In genomic region chr11:44878696-44879095, GRCh38 we compare ENCODE assay signal across 26 cellular contexts.
DNase-seq lines count a peak whose midpoint lies in the region; ATAC-seq, FAIRE-seq and TF ChIP-seq lines count a peak whose summit lies in the region.
"Had no signal": no experiment of that assay in that cellular context is flagged by ENCODE, and none has a peak within 500 bp of the region (broad histone marks: within the 10 kb centered on the region; RNA-seq: fewer than 3 reads in every experiment).

No MANE protein-coding gene starts in this region.

- H3K36me3 ChIP-seq in BLaER1 treated with 17β-estradiol and CSF1 and Interleukin-3, amounts not matched to agents 10 nM and 100 nM: no peaks in the 10 kb centered on the region
- H3K36me3 ChIP-seq in H1 (ENCODE audit: control insufficient read depth in 2 of 4, insufficient read depth in 4 of 4, low read length in 3 of 4) (no peaks in the 10 kb centered on the region), osteoblast (ENCODE audit: insufficient read depth, low read length) (no peaks in the 10 kb centered on the region)

- ATAC-seq in GM19351 (IDR thresholded peaks at IDR 0.05; ENCODE audit: unreplicated experiment) (no peak), HG03159 (IDR thresholded peaks at IDR 0.05; ENCODE audit: unreplicated experiment) (no peak)
- ATAC-seq: A549; CD8-positive, alpha-beta T cell had no signal

- H2BK120ac ChIP-seq in H1 (replicated peaks; ENCODE audit: low read depth, low read length): no peak overlapping the region

- TF ChIP-seq EP300 in H1 (IDR thresholded peaks at IDR 0.05; ENCODE audit: borderline replicate concordance in 1 of 2, low read depth in 2 of 2, low read length in 2 of 2): no peak

- H2AFZ ChIP-seq in H1 (ENCODE audit: low read length) (no peak overlapping the region), osteoblast (ENCODE audit: low read length) (no peak overlapping the region)

- no peak overlapping the region for H2BK20ac ChIP-seq in H1 (ENCODE audit: low read length)

- no peak overlapping the region for H3K4me3 ChIP-seq in BLaER1 treated with 17β-estradiol and CSF1 and Interleukin-3, amounts not matched to agents 10 nM and 100 nM
- H3K4me3 ChIP-seq in NB4 (ENCODE audit: low read depth, low read length) (no peak overlapping the region), H1 (ENCODE audit: extremely low read depth in 1 of 4, insufficient read depth in 2 of 4, low read depth in 3 of 4, low read length in 4 of 4) (peak overlapping the region in 1 of 4 experiments; percentile 14; a peak in 1 of 8 replicates), osteoblast (ENCODE audit: insufficient read depth, low read length) (no peak overlapping the region)
- H3K4me3 ChIP-seq: A549 had no signal

- H3K4me1 ChIP-seq in BLaER1 treated with 17β-estradiol and CSF1 and Interleukin-3, amounts not matched to agents 10 nM and 100 nM: peaks cover 0 to 24% (median 15%) of the 10 kb centered on the region in 10 experiments; a peak in 16 of 20 replicates
- peaks cover 8 to 21% (median 11%) of the 10 kb centered on the region in 4 experiments for H3K4me1 ChIP-seq in H1 (replicated peaks in 1 of 4; ENCODE audit: control insufficient read depth in 3 of 4, insufficient read depth in 4 of 4, low read length in 3 of 4)
- H3K4me1 ChIP-seq in osteoblast (ENCODE audit: insufficient read depth, low read length): no peaks in the 10 kb centered on the region

- POLR2A ChIA-PET in H1 (lab: Charles Lee; ENCODE audit: partially characterized antibody): interaction anchor here (1.3 kb wide), 1 partner anchor 16 kb away, joined by 5 read pairs; no protein-coding TSS in a partner anchor

- H3K27me3 ChIP-seq in BLaER1 treated with 17β-estradiol and CSF1 and Interleukin-3, amounts not matched to agents 10 nM and 100 nM: peaks cover 0 to 56% (median 16%) of the 10 kb centered on the region in 11 experiments; a peak in 17 of 22 replicates
- H3K27me3 ChIP-seq in H1 (replicated peaks in 1 of 4; ENCODE audit: control insufficient read depth in 3 of 4, extremely low read depth in 1 of 4, insufficient read depth in 3 of 4, low read length in 3 of 4): peaks cover 0 to 26% (median 17%) of the 10 kb centered on the region in 4 experiments; a peak in 6 of 7 replicates
- H3K27me3 ChIP-seq in osteoblast (ENCODE audit: insufficient read depth, low read length): peaks cover 17% of the 10 kb centered on the region

- H3K4me2 ChIP-seq in BLaER1 treated with 17β-estradiol and CSF1 and Interleukin-3, amounts not matched to agents 10 nM and 100 nM: peak overlapping the region in 6 of 11 experiments; percentile 45 to 67 (median 60); a peak in 8 of 22 replicates
- peak overlapping the region; percentile 5 to 16; a peak in 2 of 4 replicates for H3K4me2 ChIP-seq in H1 (ENCODE audit: insufficient read depth in 1 of 2, low read depth in 2 of 2, low read length in 2 of 2)
- no peak overlapping the region for H3K4me2 ChIP-seq in osteoblast (ENCODE audit: insufficient read depth, low read length)
- H3K4me2 ChIP-seq: A549, SK-N-SH had no signal

- H3K9me3 ChIP-seq in BLaER1 treated with 17β-estradiol and CSF1 and Interleukin-3, amounts not matched to agents 10 nM and 100 nM (replicated peaks in 1 of 11): no peaks in the 10 kb centered on the region
- no peaks in the 10 kb centered on the region for H3K9me3 ChIP-seq in H1 (ENCODE audit: insufficient read depth in 2 of 2, low read depth in 1 of 2, low read length in 1 of 2)
- no peaks in the 10 kb centered on the region for H3K9me3 ChIP-seq in osteoblast (ENCODE audit: low read depth, low read length)
- H3K9me3 ChIP-seq: A549, Caco-2, SK-N-SH had no signal

- no peak overlapping the region for H3K14ac ChIP-seq in H1 (ENCODE audit: insufficient read length)

- no peak overlapping the region for H3K9ac ChIP-seq in BLaER1 treated with 17β-estradiol and CSF1 and Interleukin-3, amounts not matched to agents 10 nM and 100 nM
- H3K9ac ChIP-seq in H1 (replicated peaks in 1 of 4; ENCODE audit: extremely low read depth in 1 of 4, low read depth in 3 of 4, low read length in 3 of 4): no peak overlapping the region
- H3K9ac ChIP-seq: SK-N-SH had no signal

- no peak overlapping the region for H3K27ac ChIP-seq in BLaER1 treated with 17β-estradiol and CSF1 and Interleukin-3, amounts not matched to agents 10 nM and 100 nM
- H3K27ac ChIP-seq in H1 (ENCODE audit: low read depth, low read length) (no peak overlapping the region), osteoblast (ENCODE audit: low read depth, low read length) (no peak overlapping the region)
- H3K27ac ChIP-seq: A549, C4-2B had no signal

- no peak overlapping the region for H4K8ac ChIP-seq in H1 (ENCODE audit: extremely low read depth, insufficient read depth, low read length)

- no peak overlapping the region for H4K91ac ChIP-seq in H1 (replicated peaks; ENCODE audit: insufficient read length, low read length)

- no peak for FAIRE-seq in H1 (lab: Jason Lieb, UNC)
- FAIRE-seq: A549, GM12892, H54, RCC 7860 had no signal

- H4K20me1 ChIP-seq in BLaER1 treated with 17β-estradiol and CSF1 and Interleukin-3, amounts not matched to agents 10 nM and 100 nM: peaks cover 0 to 43% (median 0%) of the 10 kb centered on the region in 11 experiments; a peak in 5 of 22 replicates
- H4K20me1 ChIP-seq in H1 (replicated peaks in 1 of 2; ENCODE audit: control insufficient read depth in 1 of 2, insufficient read depth in 2 of 2, low read length in 2 of 2) (no peaks in the 10 kb centered on the region), osteoblast (ENCODE audit: insufficient read depth, low read length) (no peaks in the 10 kb centered on the region)

- no peak overlapping the region for H2BK12ac ChIP-seq in H1 (ENCODE audit: low read depth, low read length)

- H4K5ac ChIP-seq in H1 (ENCODE audit: insufficient read length, low read depth, low read length): no peak overlapping the region

- TF ChIP-seq POLR2A in NB4 (IDR thresholded peaks at IDR 0.05; ENCODE audit: extremely low read depth, insufficient read length) (no peak), H1 (IDR thresholded peaks at IDR 0.05; ENCODE audit: control extremely low read depth in 1 of 2, low read depth in 2 of 2, low read length in 2 of 2) (no peak)

- TF ChIP-seq CTCF in NB4 (IDR thresholded peaks at IDR 0.05; ENCODE audit: low read depth, low read length) (no peak), H1 (IDR thresholded peaks at IDR 0.05; ENCODE audit: control extremely low read depth in 1 of 3, insufficient read depth in 1 of 3, low read depth in 1 of 3, low read length in 3 of 3) (no peak), osteoblast (IDR thresholded peaks at IDR 0.05; ENCODE audit: extremely low read depth, low read depth, low read length) (no peak)

- WGBS in H1 (ENCODE audit: extremely low coverage in 1 of 2, insufficient coverage in 1 of 2, insufficient read length in 1 of 2, insufficient replicate concordance in 2 of 2, low coverage in 1 of 2, low lambda C conversion rate in 2 of 2, missing lambda C conversion rate in 1 of 2), 2 experiments: 25% methylated on average over 6 of the region's 6 CpGs; no CpG with 5 or more reads in 1 of the 2 experiments

- H3K79me2 ChIP-seq in H1 (ENCODE audit: control insufficient read depth in 1 of 2, insufficient read depth in 2 of 2, low read length in 2 of 2) (no peaks in the 10 kb centered on the region), osteoblast (ENCODE audit: insufficient read depth, low read length) (no peaks in the 10 kb centered on the region)

- no peak overlapping the region for H2AK5ac ChIP-seq in H1 (ENCODE audit: low read depth, low read length)

- no peak overlapping the region for H3K56ac ChIP-seq in H1 (replicated peaks; ENCODE audit: insufficient read length, low read depth, low read length)

- H2BK15ac ChIP-seq in H1 (ENCODE audit: low read length): no peak overlapping the region

- CTCF ChIA-PET in H1 (lab: Charles Lee; ENCODE audit: partially characterized antibody): interaction anchor here (1.0 to 3.2 kb wide), 3 partner anchors 16 to 104 kb away, joined by 3 to 8 read pairs (median 6); no protein-coding TSS in a partner anchor

- TF ChIP-seq RAD21 in H1 (IDR thresholded peaks at IDR 0.05 in 1 of 2, conservative IDR thresholded peaks at IDR 0.05 in 1 of 2; ENCODE audit: low read depth in 2 of 2, low read length in 2 of 2): no peak

- no peak overlapping the region for H2BK5ac ChIP-seq in H1 (ENCODE audit: low read depth, low read length)

- DNase-seq in NB4 (ENCODE audit: low read depth) (peak; percentile 34), H1 (ENCODE audit: low read depth in 1 of 2, low spot score in 2 of 2) (no peak), osteoblast (ENCODE audit: insufficient read length, low spot score, missing footprints) (peak; percentile 58), SIG-M5 treated with dmso at 0.1 percent for 504 hours (lab: John Stamatoyannopoulos, UW; ENCODE audit: unreplicated experiment) (no peak)
- DNase-seq: AML-193; Caco-2; CD8-positive, alpha-beta T cell; DMS 273 treated with DMSO at 0.1 percent for 48 hours; DND-41; KBM-7; MV-4-11; NCI-H1105 treated with DMSO at 0.1 percent for 48 hours; NCI-H2029; NCI-H446; NCI-H524 treated with DMSO at 0.1 percent for 48 hours; NK-92 treated with Interleukin-12 subunit alpha and Interleukin-12 subunit beta, amount 100 ng/mL, for 24 hours; SIG-M5; SK-N-SH had no signal

- no peak overlapping the region for H3K18ac ChIP-seq in H1 (ENCODE audit: extremely low read depth, low read length)

- H3K4ac ChIP-seq in H1 (replicated peaks; ENCODE audit: insufficient read length, low read depth, low read length): no peak overlapping the region

- H3K23me2 ChIP-seq in H1 (ENCODE audit: low read depth, low read length): no peaks in the 10 kb centered on the region; the same call in 1 of the 2 replicates

- no peaks in the 10 kb centered on the region for H3K79me1 ChIP-seq in H1 (ENCODE audit: low read depth, low read length)

- no peak overlapping the region for H3K23ac ChIP-seq in H1 (ENCODE audit: insufficient read length)

TF ChIP-seq in H1, 55 proteins besides CTCF, POLR2A, EP300 and RAD21:
- no peak for TF ChIP-seq SP1 (IDR thresholded peaks at IDR 0.05; ENCODE audit: low read depth, low read length)
- TF ChIP-seq YY1 (IDR thresholded peaks at IDR 0.05; ENCODE audit: low read depth, low read length): 0 out of 2 replicates have a peak, but pooled peaks have one; percentile 7
- TF ChIP-seq MAX (IDR thresholded peaks at IDR 0.05): 0 out of 2 replicates have a peak, but pooled peaks have one; percentile 31
- peak; percentile 87 for TF ChIP-seq CEBPB (IDR thresholded peaks at IDR 0.05; ENCODE audit: low read depth, low read length)
TF ChIP-seq in H1: peak in this region for 3.

Comparison
In these comparisons a context has a peak if more than half of its experiments do, and no peak if none do; other contexts are left out.
1. DNase-seq: peak in NB4 (single experiment) and osteoblast (single experiment); none in H1 (0 of 2) and SIG-M5 treated with dmso at 0.1 percent for 504 hours (single experiment).